ENCODE assay signal across 18 cellular contexts in genomic region chr2:173496746-173497145, GRCh38.
A peak's percentile ranks its signal among the peaks of the same experiment; 100 is the strongest.
DNase-seq lines count a peak whose midpoint lies in the region; ATAC-seq, FAIRE-seq and TF ChIP-seq lines count a peak whose summit lies in the region.
"Had no signal": no experiment of that assay in that cellular context is flagged by ENCODE, and none has a peak within 500 bp of the region (broad histone marks: within the 10 kb centered on the region; RNA-seq: fewer than 3 reads in every experiment).

No MANE protein-coding gene starts in this region.

- CTCF ChIA-PET in WTC11 (lab: Charles Lee) = no interaction called here

- no peak for FAIRE-seq in urothelium cell line (lab: Jason Lieb, UNC)
- FAIRE-seq: bronchial epithelial cell had no signal

- H3K9me3 ChIP-seq in SJSA1 (replicated peaks) = no peaks in the 10 kb centered on the region

- DNase-seq in ELR (ENCODE audit: low read depth) = peak; percentile 34
- peak; percentile 55 for DNase-seq in SJSA1 (ENCODE audit: low read depth in 1 of 2, low spot score in 2 of 2)
- DNase-seq in fibroblast of the aortic adventitia (ENCODE audit: low read depth) = peak; percentile 21
- DNase-seq in urothelium cell line (ENCODE audit: low spot score) = peak; percentile 27
- DNase-seq in NCI-H2171 (lab: John Stamatoyannopoulos, UW) = no peak
- DNase-seq in WTC11 (ENCODE audit: low spot score) = no peak
- DNase-seq: activated CD4-positive, alpha-beta T cell treated with anti-CD3 and anti-CD28 coated beads for 4 hours; activated naive CD4-positive, alpha-beta T cell treated with Interleukin-2 at 50 U/mL for 16 hours; CD4-positive, alpha-beta memory T cell; DND-41; NCI-H1105 treated with DMSO at 0.1 percent for 48 hours; NCI-H2171 treated with DMSO at 0.1 percent for 48 hours; retina; SHP77 treated with DMSO at 0.1 percent for 48 hours had no signal

- peak overlapping the region; percentile 10 for H3K4me3 ChIP-seq in SJSA1
- no peak overlapping the region for H3K4me3 ChIP-seq in fibroblast of the aortic adventitia (ENCODE audit: low read depth, low read length)
- H3K4me3 ChIP-seq: K562 had no signal

- no peak for ATAC-seq in WTC11
- ATAC-seq in activated CD4-positive, CD25-positive, alpha-beta regulatory T cell treated with anti-CD3 and anti-CD28 coated beads, Interleukin-2, amount 50 U/mL, for 24 hours = no peak
- ATAC-seq: K562 had no signal

- H3K27me3 ChIP-seq in SJSA1 (replicated peaks) = no peaks in the 10 kb centered on the region

- TF ChIP-seq CTCF in fibroblast of the aortic adventitia (IDR thresholded peaks at IDR 0.05; ENCODE audit: insufficient read depth, low read length) (no peak), WTC11 (IDR thresholded peaks at IDR 0.05) (no peak)

- no peaks in the 10 kb centered on the region; the same call in 1 of the 2 replicates for H3K27me3 Mint-ChIP-seq in WTC11 (ENCODE audit: low read depth)

- 0 out of 2 replicates have a peak overlapping the region, but pooled peaks have one; percentile 2 for H3K27ac ChIP-seq in SJSA1

- POLR2A ChIA-PET in WTC11 (lab: Charles Lee) = no interaction called here

- H3K36me3 Mint-ChIP-seq in WTC11 = peaks cover 21% of the 10 kb centered on the region
- H3K36me3 Mint-ChIP-seq: CD4-positive, alpha-beta memory T cell had no signal

- no peaks in the 10 kb centered on the region for H3K4me1 Mint-ChIP-seq in WTC11
- H3K4me1 Mint-ChIP-seq: neural crest cell had no signal

- peaks cover 13% of the 10 kb centered on the region for H3K4me1 ChIP-seq in SJSA1 (replicated peaks)

- no peak overlapping the region for H3K27ac Mint-ChIP-seq in WTC11
- H3K27ac Mint-ChIP-seq: CD4-positive, alpha-beta memory T cell had no signal

- peaks cover 36% of the 10 kb centered on the region for H3K9me3 Mint-ChIP-seq in WTC11

- H3K4me3 Mint-ChIP-seq in WTC11 = no peak overlapping the region
- H3K4me3 Mint-ChIP-seq: CD4-positive, alpha-beta memory T cell; neural crest cell had no signal

- no peaks in the 10 kb centered on the region for H3K36me3 ChIP-seq in SJSA1

TF ChIP-seq in WTC11, 78 proteins besides CTCF, POLR2A, EP300 and RAD21:
- no peak for TF ChIP-seq ZBTB21 (CRISPR knock-in tag; IDR thresholded peaks at IDR 0.05; ENCODE audit: borderline replicate concordance)
- TF ChIP-seq, protein P1, sequence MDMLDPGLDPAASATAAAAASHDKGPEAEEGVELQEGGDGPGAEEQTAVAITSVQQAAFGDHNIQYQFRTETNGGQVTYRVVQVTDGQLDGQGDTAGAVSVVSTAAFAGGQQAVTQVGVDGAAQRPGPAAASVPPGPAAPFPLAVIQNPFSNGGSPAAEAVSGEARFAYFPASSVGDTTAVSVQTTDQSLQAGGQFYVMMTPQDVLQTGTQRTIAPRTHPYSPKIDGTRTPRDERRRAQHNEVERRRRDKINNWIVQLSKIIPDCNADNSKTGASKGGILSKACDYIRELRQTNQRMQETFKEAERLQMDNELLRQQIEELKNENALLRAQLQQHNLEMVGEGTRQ (CRISPR knock-in tag; IDR thresholded peaks at IDR 0.05) = no peak
- no peak for TF ChIP-seq OVOL2 (CRISPR knock-in tag; IDR thresholded peaks at IDR 0.05; ENCODE audit: borderline replicate concordance)
- TF ChIP-seq, protein P2, sequence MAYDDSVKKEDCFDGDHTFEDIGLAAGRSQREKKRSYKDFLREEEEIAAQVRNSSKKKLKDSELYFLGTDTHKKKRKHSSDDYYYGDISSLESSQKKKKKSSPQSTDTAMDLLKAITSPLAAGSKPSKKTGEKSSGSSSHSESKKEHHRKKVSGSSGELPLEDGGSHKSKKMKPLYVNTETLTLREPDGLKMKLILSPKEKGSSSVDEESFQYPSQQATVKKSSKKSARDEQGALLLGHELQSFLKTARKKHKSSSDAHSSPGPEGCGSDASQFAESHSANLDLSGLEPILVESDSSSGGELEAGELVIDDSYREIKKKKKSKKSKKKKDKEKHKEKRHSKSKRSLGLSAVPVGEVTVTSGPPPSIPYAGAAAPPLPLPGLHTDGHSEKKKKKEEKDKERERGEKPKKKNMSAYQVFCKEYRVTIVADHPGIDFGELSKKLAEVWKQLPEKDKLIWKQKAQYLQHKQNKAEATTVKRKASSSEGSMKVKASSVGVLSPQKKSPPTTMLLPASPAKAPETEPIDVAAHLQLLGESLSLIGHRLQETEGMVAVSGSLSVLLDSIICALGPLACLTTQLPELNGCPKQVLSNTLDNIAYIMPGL (CRISPR knock-in tag; IDR thresholded peaks at IDR 0.05) = no peak
- no peak for TF ChIP-seq JAZF1 (CRISPR knock-in tag; IDR thresholded peaks at IDR 0.05)
- no peak for TF ChIP-seq SP1 (CRISPR knock-in tag; conservative IDR thresholded peaks at IDR 0.05)
- TF ChIP-seq, protein P3, sequence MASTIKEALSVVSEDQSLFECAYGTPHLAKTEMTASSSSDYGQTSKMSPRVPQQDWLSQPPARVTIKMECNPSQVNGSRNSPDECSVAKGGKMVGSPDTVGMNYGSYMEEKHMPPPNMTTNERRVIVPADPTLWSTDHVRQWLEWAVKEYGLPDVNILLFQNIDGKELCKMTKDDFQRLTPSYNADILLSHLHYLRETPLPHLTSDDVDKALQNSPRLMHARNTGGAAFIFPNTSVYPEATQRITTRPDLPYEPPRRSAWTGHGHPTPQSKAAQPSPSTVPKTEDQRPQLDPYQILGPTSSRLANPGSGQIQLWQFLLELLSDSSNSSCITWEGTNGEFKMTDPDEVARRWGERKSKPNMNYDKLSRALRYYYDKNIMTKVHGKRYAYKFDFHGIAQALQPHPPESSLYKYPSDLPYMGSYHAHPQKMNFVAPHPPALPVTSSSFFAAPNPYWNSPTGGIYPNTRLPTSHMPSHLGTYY (CRISPR knock-in tag; IDR thresholded peaks at IDR 0.05) = no peak
- no peak for TF ChIP-seq NFYB (CRISPR knock-in tag; conservative IDR thresholded peaks at IDR 0.05; ENCODE audit: low read depth)

Comparison
In these comparisons a context has a peak if more than half of its experiments do, and no peak if none do; other contexts are left out.
1. DNase-seq: peak in ELR (single experiment), SJSA1 (2 of 2), fibroblast of the aortic adventitia (single experiment) and urothelium cell line (single experiment); none in NCI-H2171 (single experiment) and WTC11 (single experiment).